12 cellular contexts compared by ENCODE assay signal in the genomic region with DNA sequence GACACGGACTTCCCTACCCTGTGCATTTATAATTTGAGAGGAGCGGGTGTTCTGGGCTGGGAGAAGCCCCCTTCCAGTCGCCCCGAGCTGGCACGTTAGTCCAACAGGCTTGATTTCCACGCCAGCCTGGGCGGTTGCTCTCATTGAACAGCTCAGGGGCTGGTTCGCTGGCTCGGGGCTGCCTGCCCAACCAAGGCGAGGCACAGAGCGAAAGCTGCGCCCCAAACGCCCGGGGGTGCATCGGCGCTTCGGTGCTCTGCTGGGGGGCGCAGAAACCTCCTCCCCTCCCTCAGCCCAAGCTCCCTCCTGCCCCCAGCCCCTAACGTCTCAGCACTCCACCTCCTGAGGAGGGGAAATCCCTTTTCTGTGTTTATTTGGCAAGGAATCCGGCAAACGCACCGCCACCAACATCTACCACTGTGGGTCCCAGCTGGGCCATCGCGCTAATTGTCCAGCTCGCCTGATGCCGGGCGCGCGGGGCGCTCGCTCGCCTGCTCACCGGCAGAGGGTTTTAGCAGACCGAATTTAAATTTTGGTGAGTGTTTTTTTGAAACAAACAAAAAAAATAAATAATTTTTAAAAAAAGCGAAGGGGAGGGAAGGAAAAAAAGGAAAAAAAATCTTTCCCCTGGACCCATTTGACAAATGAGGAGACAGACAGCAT. TPM values are rescaled to one million over a fixed set of nuclear protein-coding genes. Genes with fewer than 3 reads are reported as not detected.
DNase-seq lines count a peak whose midpoint lies in the region; ATAC-seq and TF ChIP-seq lines count a peak whose summit lies in the region.
"Had no signal": no experiment of that assay in that cellular context is flagged by ENCODE, and none has a peak within 500 bp of the region (broad histone marks: within the 10 kb centered on the region; RNA-seq: fewer than 3 reads in every experiment).

No MANE protein-coding gene starts in this region.

- intact Hi-C loops in heart left ventricle (cut with DNase I): loop anchor here in 1 of 10 donors (10.0 kb wide), 1 partner anchor 58 kb away; no protein-coding TSS in a partner anchor
- intact Hi-C loops in Calu3 (cut with micrococcal nuclease; ENCODE audit: unreplicated experiment): no loop called here

- H3K27ac Mint-ChIP-seq in neural crest cell (ENCODE audit: unreplicated experiment): no peak overlapping the region
- no peak overlapping the region for H3K27ac Mint-ChIP-seq in Calu3 (ENCODE audit: unreplicated experiment)
- H3K27ac Mint-ChIP-seq: activated CD8-positive, alpha-beta memory T cell treated with anti-CD3 and anti-CD28 coated beads, Interleukin-2, amount 10 ng/mL, durations not matched to agents 7 days and 5 days; activated naive CD8-positive, alpha-beta T cell had no signal

- TF ChIP-seq CTCF in heart left ventricle (IDR thresholded peaks at IDR 0.05): peak in 4 of 12 donors; percentile 6 to 26 (median 14)
- TF ChIP-seq CTCF in neural crest cell (conservative IDR thresholded peaks at IDR 0.05): peak; percentile 39
- no peak for TF ChIP-seq CTCF in Calu3 (IDR thresholded peaks at IDR 0.05; ENCODE audit: unreplicated experiment)

- no peak for TF ChIP-seq POLR2A in heart left ventricle (IDR thresholded peaks at IDR 0.05)

- CTCF ChIA-PET in Calu3 (lab: Charles Lee): no interaction called here

- peak overlapping the region in 11 of 12 donors; percentile 1 to 56 (median 44) for H3K4me3 ChIP-seq in heart left ventricle

- H3K27me3 Mint-ChIP-seq in neural crest cell (ENCODE audit: low read depth) (peaks cover 93% of the 10 kb centered on the region), Calu3 (ENCODE audit: unreplicated experiment) (no peaks in the 10 kb centered on the region)
- H3K27me3 Mint-ChIP-seq: activated CD8-positive, alpha-beta memory T cell treated with anti-CD3 and anti-CD28 coated beads, Interleukin-2, amount 10 ng/mL, durations not matched to agents 7 days and 5 days had no signal

- 1 to 2% (median 1%) methylated on average over 34 to 35 of the region's 35 CpGs for WGBS in heart left ventricle, 4 donors

- ATAC-seq in heart left ventricle: peak in 3 of 4 donors; percentile 20 to 76 (median 68)
- ATAC-seq: activated CD8-positive, alpha-beta memory T cell treated with anti-CD3 and anti-CD28 coated beads, Interleukin-2, amount 10 ng/mL, durations not matched to agents 7 days and 5 days had no signal

- H3K36me3 ChIP-seq in heart left ventricle: no peaks in the 10 kb centered on the region

- peaks cover 17% of the 10 kb centered on the region for H3K4me1 Mint-ChIP-seq in neural crest cell
- H3K4me1 Mint-ChIP-seq in Calu3 (ENCODE audit: low read depth, unreplicated experiment): no peaks in the 10 kb centered on the region
- H3K4me1 Mint-ChIP-seq: activated CD8-positive, alpha-beta memory T cell treated with anti-CD3 and anti-CD28 coated beads, Interleukin-2, amount 10 ng/mL, durations not matched to agents 7 days and 5 days had no signal

- no peak overlapping the region for H3K27ac ChIP-seq in heart left ventricle

- H3K27me3 ChIP-seq in heart left ventricle: peaks cover 0 to 28% (median 3%) of the 10 kb centered on the region in 9 donors

- H3K4me3 Mint-ChIP-seq in neural crest cell (peak overlapping the region; percentile 64), Calu3 (ENCODE audit: low read depth, unreplicated experiment) (no peak overlapping the region)
- H3K4me3 Mint-ChIP-seq: activated CD8-positive, alpha-beta memory T cell treated with anti-CD3 and anti-CD28 coated beads, Interleukin-2, amount 10 ng/mL, durations not matched to agents 7 days and 5 days; activated naive CD8-positive, alpha-beta T cell had no signal

- H3K36me3 Mint-ChIP-seq in neural crest cell (ENCODE audit: low read depth) (no peaks in the 10 kb centered on the region), Calu3 (ENCODE audit: insufficient read depth, unreplicated experiment) (no peaks in the 10 kb centered on the region)
- H3K36me3 Mint-ChIP-seq: activated CD8-positive, alpha-beta memory T cell treated with anti-CD3 and anti-CD28 coated beads, Interleukin-2, amount 10 ng/mL, durations not matched to agents 7 days and 5 days had no signal

- peak; percentile 9 for DNase-seq in Daoy (ENCODE audit: low read depth)
- peak; percentile 63 for DNase-seq in NCI-H69 (lab: John Stamatoyannopoulos, UW)
- DNase-seq in heart left ventricle: peak in 2 of 5 donors; percentile 35 to 66
- DNase-seq in neural crest cell (ENCODE audit: low read depth, low spot score): peak; percentile 26
- DNase-seq in Calu3: no peak
- DNase-seq in glomerular visceral epithelial cell (ENCODE audit: extremely low spot score): no peak
- DNase-seq in NOMO-1 treated with DMSO at 0.1 percent for 48 hours (lab: John Stamatoyannopoulos, UW; ENCODE audit: unreplicated experiment): no peak
- DNase-seq in GF-D8 (lab: John Stamatoyannopoulos, UW): no peak
- DNase-seq: activated CD8-positive, alpha-beta memory T cell treated with anti-CD3 and anti-CD28 coated beads, Interleukin-2, amount 10 ng/mL, durations not matched to agents 7 days and 5 days; DND-41; stimulated activated CD4-positive, alpha-beta T cell treated with anti-CD3 and anti-CD28 coated beads, Interleukin-2, amount 100 ng/mL, for 24 hours had no signal

- BruUV-seq in Calu3 (replicated peaks; lab: Mats Ljungman, UMichigan): no TSS peak

- H3K4me1 ChIP-seq in heart left ventricle: peaks cover 0 to 16% (median 0%) of the 10 kb centered on the region in 12 donors

- H3K9me3 ChIP-seq in heart left ventricle: no peaks in the 10 kb centered on the region

- no peaks in the 10 kb centered on the region for H3K9me3 Mint-ChIP-seq in neural crest cell
- H3K9me3 Mint-ChIP-seq in Calu3 (ENCODE audit: low read depth, unreplicated experiment): peaks cover 8% of the 10 kb centered on the region

RNA-seq across cellular contexts. Expression of gene RBFOX1, which starts 29.5 kb away (rescaled TPM):
- total RNA-seq in Daoy (2014; rRNA removed; shearing (Covaris generic)): not detected in 2 replicates
- total RNA-seq in heart left ventricle: 10 to 100 TPM; 36.9 to 68.1 (median 49.5) TPM
- 10 to 100 TPM; 13.4 to 15.5 TPM for polyA plus RNA-seq in heart left ventricle
- 0.71 and 1.4 TPM in 2 replicates for total RNA-seq in neural crest cell
- not detected in 2 replicates for total RNA-seq in Calu3 (2022)
- total RNA-seq: activated CD8-positive, alpha-beta memory T cell treated with anti-CD3 and anti-CD28 coated beads, Interleukin-2, amount 10 ng/mL, durations not matched to agents 7 days and 5 days had no signal

Comparison
In these comparisons a context has a peak if more than half of its experiments do, and no peak if none do; other contexts are left out.
1. DNase-seq: peak in Daoy (single experiment), NCI-H69 (single experiment) and neural crest cell (single experiment); none in Calu3 (single experiment), glomerular visceral epithelial cell (single experiment), NOMO-1 treated with DMSO at 0.1 percent for 48 hours (single experiment) and GF-D8 (single experiment).
2. RNA of gene RBFOX1, which starts 29.5 kb away (total RNA-seq): 36.9 to 68.1 TPM in heart left ventricle; 0.71 to 1.4 TPM in neural crest cell, not detected in Daoy and not detected in Calu3; every median in the first group is over 10 times any median in the second.